In genomic region chr12:130705174-130705880, GRCh38 we compare ENCODE assay signal across 28 cellular contexts. TPM values are rescaled to one million over a fixed set of nuclear protein-coding genes. Genes with fewer than 3 reads are reported as not detected.
"Had no signal": no experiment of that assay in that cellular context is flagged by ENCODE, and none has a peak within 500 bp of the region (broad histone marks: within the 10 kb centered on the region; RNA-seq: fewer than 3 reads in every experiment).

No MANE protein-coding gene starts in this region.

- H3K4me2 ChIP-seq: smooth muscle cell had no signal

- FAIRE-seq: endothelial cell of umbilical vein had no signal

- H3K4me1 ChIP-seq: left ventricle myocardium inferior, sigmoid colon, testis had no signal

- H3K27ac Mint-ChIP-seq: activated CD4-positive, alpha-beta memory T cell treated with anti-CD3 and anti-CD28 coated beads for 36 hours; activated naive CD4-positive, alpha-beta T cell treated with anti-CD3 and anti-CD28 coated beads, Interleukin-2, amount 50 U/mL, for 72 hours; progenitor cell of endocrine pancreas; stimulated activated naive B cell treated with anti-CD40 and anti-IgM and Interleukin-4, amounts not matched to agents 10 μg/mL and 1 μg/mL and 100 μg/mL, for 72 hours; T-helper 1 cell treated with Interleukin-12 subunit alpha and Interleukin-12 subunit beta and Interleukin-4 antibody, amounts not matched to agents 30 μg/mL and 1 μg/mL, for 36 hours had no signal

- H3K27me3 ChIP-seq: testis had no signal

- H3K4me3 ChIP-seq: left ventricle myocardium inferior, sigmoid colon, smooth muscle cell, testis had no signal

- H3K36me3 ChIP-seq: left ventricle myocardium inferior, sigmoid colon had no signal

- DNase-seq: activated CD4-positive, alpha-beta memory T cell treated with anti-CD3 and anti-CD28 coated beads for 36 hours; activated CD4-positive, alpha-beta T cell treated with anti-CD3 and anti-CD28 coated beads for 48 hours; activated gamma-delta T cell treated with Interleukin-2 at 50 U/mL for 16 hours; aorta; dermis blood vessel endothelial cell; effector memory CD4-positive, alpha-beta T cell; foreskin melanocyte; hippocampal formation; left ventricle myocardium inferior; mammary epithelial cell; nucleus accumbens; retina; stimulated activated CD4-positive, alpha-beta T cell treated with anti-CD3 and anti-CD28 coated beads, Interleukin-15, amount 100 ng/mL, for 24 hours; stimulated activated CD4-positive, alpha-beta T cell treated with anti-CD3 and anti-CD28 coated beads, Interleukin-2, amount 100 ng/mL, for 48 hours; stimulated activated CD8-positive, alpha-beta memory T cell treated with anti-CD3 and anti-CD28 coated beads, Interleukin-4, amount 100 ng/mL, for 48 hours; stimulated activated naive B cell treated with anti-CD40 and anti-IgM and Interleukin-4, amounts not matched to agents 10 μg/mL and 1 μg/mL and 100 μg/mL, for 72 hours; trophoblast cell had no signal

- H3K36me3 Mint-ChIP-seq: activated CD4-positive, alpha-beta memory T cell treated with anti-CD3 and anti-CD28 coated beads for 36 hours; activated naive CD4-positive, alpha-beta T cell treated with anti-CD3 and anti-CD28 coated beads, Interleukin-2, amount 50 U/mL, for 72 hours; natural killer cell treated with Interleukin-12 subunit alpha and Interleukin-12 subunit beta and Interleukin-15 and Interleukin-18, amount 100 ng/mL, for 72 hours; stimulated activated naive B cell treated with anti-CD40 and anti-IgM and Interleukin-4, amounts not matched to agents 10 μg/mL and 1 μg/mL and 100 μg/mL, for 72 hours had no signal

- H3K4me1 Mint-ChIP-seq: stimulated activated naive B cell treated with anti-CD40 and anti-IgM and Interleukin-4, amounts not matched to agents 10 μg/mL and 1 μg/mL and 100 μg/mL, for 72 hours had no signal

- ATAC-seq: activated naive CD4-positive, alpha-beta T cell treated with anti-CD3 and anti-CD28 coated beads, Interleukin-2, amount 50 U/mL, for 72 hours; esophagus mucosa; natural killer cell treated with Interleukin-12 subunit alpha and Interleukin-12 subunit beta and Interleukin-15 and Interleukin-18, amount 100 ng/mL, for 72 hours; stimulated activated naive B cell treated with anti-CD40 and anti-IgM and Interleukin-4, amounts not matched to agents 10 μg/mL and 1 μg/mL and 100 μg/mL, for 72 hours had no signal

- H3K9me3 Mint-ChIP-seq: activated CD4-positive, alpha-beta memory T cell treated with anti-CD3 and anti-CD28 coated beads for 36 hours; activated naive CD4-positive, alpha-beta T cell treated with anti-CD3 and anti-CD28 coated beads, Interleukin-2, amount 50 U/mL, for 72 hours; natural killer cell treated with Interleukin-12 subunit alpha and Interleukin-12 subunit beta and Interleukin-15 and Interleukin-18, amount 100 ng/mL, for 72 hours; T-helper 1 cell treated with Interleukin-12 subunit alpha and Interleukin-12 subunit beta and Interleukin-4 antibody, amounts not matched to agents 30 μg/mL and 1 μg/mL, for 36 hours had no signal

- H3K27ac ChIP-seq: left ventricle myocardium inferior, sigmoid colon, testis had no signal

- H3K4me3 Mint-ChIP-seq: activated CD4-positive, alpha-beta memory T cell treated with anti-CD3 and anti-CD28 coated beads for 36 hours; natural killer cell treated with Interleukin-12 subunit alpha and Interleukin-12 subunit beta and Interleukin-15 and Interleukin-18, amount 100 ng/mL, for 72 hours; stimulated activated naive B cell treated with anti-CD40 and anti-IgM and Interleukin-4, amounts not matched to agents 10 μg/mL and 1 μg/mL and 100 μg/mL, for 72 hours; T-helper 1 cell treated with Interleukin-12 subunit alpha and Interleukin-12 subunit beta and Interleukin-4 antibody, amounts not matched to agents 30 μg/mL and 1 μg/mL, for 36 hours had no signal

- H3K27me3 Mint-ChIP-seq: brain had no signal

RNA-seq across cellular contexts. Expression of gene RIMBP2, which starts 10.8 kb away (rescaled TPM):
- total RNA-seq: activated naive CD4-positive, alpha-beta T cell treated with anti-CD3 and anti-CD28 coated beads, Interleukin-2, amount 50 U/mL, for 72 hours; cardiac septum; dermis blood vessel endothelial cell; endothelial cell of umbilical vein; left ventricle myocardium inferior; mammary epithelial cell; natural killer cell treated with Interleukin-12 subunit alpha and Interleukin-12 subunit beta and Interleukin-15 and Interleukin-18, amount 100 ng/mL, for 72 hours had no signal
- polyA plus RNA-seq: aorta, mammary epithelial cell, smooth muscle cell had no signal
